Comparison of ENCODE assay signal across 1 cellular context in genomic region chr22:50531546-50532352, GRCh38.
TF ChIP-seq lines count a peak whose summit lies in the region.

No MANE protein-coding gene starts in this region.

TF ChIP-seq in GM12878, 131 proteins besides CTCF, POLR2A, EP300 and RAD21 (continued from another document and continues in another):
- TF ChIP-seq PRDM15 (CRISPR knock-in tag; IDR thresholded peaks at IDR 0.05) (no peak), KAT2A (conservative IDR thresholded peaks at IDR 0.05; ENCODE audit: control insufficient read depth, low read depth, low read length) (no peak), KLF5 (IDR thresholded peaks at IDR 0.05; ENCODE audit: partially characterized antibody) (no peak), SIX5 (IDR thresholded peaks at IDR 0.05; ENCODE audit: low read depth, low read length, severe bottlenecking) (no peak), ZZZ3 (IDR thresholded peaks at IDR 0.05; ENCODE audit: control insufficient read depth, insufficient read length, low read depth) (no peak), MYC (IDR thresholded peaks at IDR 0.05; ENCODE audit: insufficient read depth, insufficient read length, insufficient replicate concordance, low read length, severe bottlenecking) (no peak), SMAD1 (IDR thresholded peaks at IDR 0.05; ENCODE audit: low read depth, partially characterized antibody) (no peak), CBX3 (IDR thresholded peaks at IDR 0.05; ENCODE audit: borderline replicate concordance, low read depth) (no peak), CUX1 (IDR thresholded peaks at IDR 0.05; ENCODE audit: insufficient replicate concordance, low read depth, low read length) (no peak), POU2F2 (IDR thresholded peaks at IDR 0.05; ENCODE audit: borderline replicate concordance, low read depth, low read length) (peak; percentile 71; the same call in 1 of the 3 replicates), USF1 (IDR thresholded peaks at IDR 0.05; ENCODE audit: borderline replicate concordance, extremely low read length, insufficient read depth, low read depth, low read length) (no peak), STAT1 (conservative IDR thresholded peaks at IDR 0.05) (no peak), WRNIP1 (IDR thresholded peaks at IDR 0.05; ENCODE audit: borderline replicate concordance, low read depth, low read length) (no peak), ZSCAN29 (IDR thresholded peaks at IDR 0.05) (0 out of 2 replicates have a peak, but pooled peaks have one; percentile 27), POLR2AphosphoS2 (IDR thresholded peaks at IDR 0.05; ENCODE audit: low read depth, low read length) (peak; percentile 16; the same call in 1 of the 2 replicates), SP1 (IDR thresholded peaks at IDR 0.05; ENCODE audit: low read depth, low read length) (peak; percentile 9), HDGF (IDR thresholded peaks at IDR 0.05) (no peak), HDAC2 (IDR thresholded peaks at IDR 0.05) (no peak), TAF1 (IDR thresholded peaks at IDR 0.05; ENCODE audit: borderline replicate concordance, low read depth, low read length) (peak; percentile 50; the same call in 1 of the 2 replicates), TBL1XR1 (IDR thresholded peaks at IDR 0.05; ENCODE audit: low read depth, low read length) (no peak), BHLHE40 (IDR thresholded peaks at IDR 0.05; ENCODE audit: borderline replicate concordance in 1 of 2, low read depth in 2 of 2, low read length in 1 of 2) (peak; percentile 45 to 90; a peak in 3 of 4 replicates), BRCA1 (IDR thresholded peaks at IDR 0.05; ENCODE audit: low read depth, low read length) (no peak), JUND (IDR thresholded peaks at IDR 0.05; ENCODE audit: low read depth, low read length) (no peak), CHD2 (IDR thresholded peaks at IDR 0.05; ENCODE audit: borderline replicate concordance, low read depth, low read length) (0 out of 2 replicates have a peak, but pooled peaks have one; percentile 17), CREM (IDR thresholded peaks at IDR 0.05; ENCODE audit: low read depth) (no peak), NFIC (IDR thresholded peaks at IDR 0.05; ENCODE audit: low read depth, low read length) (no peak), SMAD5 (IDR thresholded peaks at IDR 0.05; ENCODE audit: low read depth) (no peak; the same call in 1 of the 2 replicates), MTA3 (IDR thresholded peaks at IDR 0.05; ENCODE audit: borderline replicate concordance, low read length) (no peak), USF2 (IDR thresholded peaks at IDR 0.05; ENCODE audit: borderline replicate concordance, low read depth, low read length) (no peak), FOXM1 (IDR thresholded peaks at IDR 0.05; ENCODE audit: low read depth, low read length) (no peak), ATF3 (IDR thresholded peaks at IDR 0.05; ENCODE audit: borderline replicate concordance, extremely low read depth, low read depth, low read length) (no peak), SREBF2 (IDR thresholded peaks at IDR 0.05; ENCODE audit: low read length) (no peak), IKZF1 (conservative IDR thresholded peaks at IDR 0.05) (peak; percentile 54), BCL3 (IDR thresholded peaks at IDR 0.05; ENCODE audit: borderline replicate concordance, insufficient read depth, low read depth, low read length, poor library complexity, severe bottlenecking) (peak; percentile 33), RAD51 (IDR thresholded peaks at IDR 0.05) (no peak), IRF4 (IDR thresholded peaks at IDR 0.05; ENCODE audit: low read depth, low read length) (no peak), CBX5 (IDR thresholded peaks at IDR 0.05; ENCODE audit: low read depth) (no peak), ZNF687 (IDR thresholded peaks at IDR 0.05) (peak; percentile 79), HCFC1 (IDR thresholded peaks at IDR 0.05; ENCODE audit: low read length) (no peak; the same call in 1 of the 2 replicates), SUPT20H (IDR thresholded peaks at IDR 0.05; ENCODE audit: borderline replicate concordance, control insufficient read depth, low read depth, low read length) (no peak), YY1 (IDR thresholded peaks at IDR 0.05; ENCODE audit: low read depth, low read length) (0 out of 2 replicates have a peak, but pooled peaks have one; percentile 12), PAX8 (IDR thresholded peaks at IDR 0.05) (no peak), MEF2A (IDR thresholded peaks at IDR 0.05; ENCODE audit: insufficient read depth, low read depth, low read length) (no peak), TCF3 (IDR thresholded peaks at IDR 0.05; ENCODE audit: borderline replicate concordance, insufficient read depth, low read depth, low read length) (peak; percentile 95), FOXK2 (IDR thresholded peaks at IDR 0.05) (no peak), HDAC6 (IDR thresholded peaks at IDR 0.05; ENCODE audit: unreplicated experiment) (no peak), MAX (IDR thresholded peaks at IDR 0.05; ENCODE audit: low read depth, low read length) (no peak; the same call in 1 of the 2 replicates), SMARCA5 (IDR thresholded peaks at IDR 0.05) (0 out of 2 replicates have a peak, but pooled peaks have one; percentile 57)
